Comparison of ENCODE assay signal across 10 cellular contexts in the genomic region with DNA sequence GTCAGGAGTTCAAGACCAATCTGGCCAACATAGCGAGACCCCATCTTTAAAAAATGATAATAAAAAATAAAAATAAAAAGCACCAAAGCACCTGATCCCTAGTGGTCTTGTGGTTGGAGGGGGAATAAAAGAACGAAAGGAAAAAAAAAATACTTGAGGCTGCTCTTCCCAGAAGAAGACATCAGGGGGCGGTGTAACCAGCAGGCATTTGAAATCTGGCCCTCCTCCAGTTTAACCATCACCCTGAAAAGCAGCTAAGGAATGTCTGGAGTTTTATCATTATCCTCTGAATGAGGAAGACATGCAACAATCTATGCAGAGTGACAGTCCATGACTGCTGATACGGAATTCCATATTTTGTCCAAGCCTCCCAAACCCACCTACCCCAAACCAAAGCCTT. TPM values are rescaled to one million over a fixed set of nuclear protein-coding genes. Genes with fewer than 3 reads are reported as not detected.
DNase-seq lines count a peak whose midpoint lies in the region; ATAC-seq, FAIRE-seq and TF ChIP-seq lines count a peak whose summit lies in the region.
"Had no signal": no experiment of that assay in that cellular context is flagged by ENCODE, and none has a peak within 500 bp of the region (broad histone marks: within the 10 kb centered on the region; RNA-seq: fewer than 3 reads in every experiment).

No MANE protein-coding gene starts in this region.

- no peak for ATAC-seq in activated CD8-positive, alpha-beta T cell treated with anti-CD3 and anti-CD28 coated beads for 36 hours
- ATAC-seq in GM18868 (IDR thresholded peaks at IDR 0.05; ENCODE audit: unreplicated experiment), result no peak

- no peak overlapping the region for H3K27ac Mint-ChIP-seq in activated CD8-positive, alpha-beta T cell treated with anti-CD3 and anti-CD28 coated beads for 36 hours
- H3K27ac Mint-ChIP-seq: activated naive CD8-positive, alpha-beta T cell treated with anti-CD3 and anti-CD28 coated beads for 36 hours had no signal

- H3K4me3 Mint-ChIP-seq in activated CD8-positive, alpha-beta T cell treated with anti-CD3 and anti-CD28 coated beads for 36 hours, result no peak overlapping the region
- H3K4me3 Mint-ChIP-seq: activated naive CD8-positive, alpha-beta T cell treated with anti-CD3 and anti-CD28 coated beads for 36 hours had no signal

- no peak overlapping the region for H3K4me3 ChIP-seq in BLaER1
- no peak overlapping the region for H3K4me3 ChIP-seq in kidney (ENCODE audit: low read length in 2 of 2)

- intact Hi-C loops in activated CD8-positive, alpha-beta T cell treated with anti-CD3 and anti-CD28 coated beads for 36 hours (cut with micrococcal nuclease), result no loop called here
- intact Hi-C loops in kidney (cut with DNase I), result no loop called here

- no peaks in the 10 kb centered on the region for H3K27me3 Mint-ChIP-seq in activated CD8-positive, alpha-beta T cell treated with anti-CD3 and anti-CD28 coated beads for 36 hours
- H3K27me3 Mint-ChIP-seq: activated naive CD8-positive, alpha-beta T cell treated with anti-CD3 and anti-CD28 coated beads for 36 hours had no signal

- POLR2A ChIA-PET in activated CD8-positive, alpha-beta T cell treated with anti-CD3 and anti-CD28 coated beads for 36 hours (lab: Charles Lee), result interaction anchor here (0.6 to 1.0 kb wide), 4 partner anchors 70 to 232 kb away, joined by 3 read pairs; no protein-coding TSS in a partner anchor

- DNase-seq in H54 (ENCODE audit: insufficient read length, low spot score) (peak; percentile 56), kidney (no peak), NCI-H2029 treated with DMSO at 0.1 percent for 48 hours (lab: John Stamatoyannopoulos, UW) (no peak), medulla oblongata (ENCODE audit: extremely low spot score) (no peak), KG1 (lab: John Stamatoyannopoulos, UW) (no peak)
- peak; percentile 47 for DNase-seq in activated CD8-positive, alpha-beta T cell treated with anti-CD3 and anti-CD28 coated beads for 36 hours
- DNase-seq: activated naive CD8-positive, alpha-beta T cell treated with anti-CD3 and anti-CD28 coated beads for 36 hours; occipital lobe had no signal

- CTCF ChIA-PET in activated CD8-positive, alpha-beta T cell treated with anti-CD3 and anti-CD28 coated beads for 36 hours (lab: Charles Lee), result interaction anchor here (0.7 to 2.3 kb wide), 9 partner anchors 9 to 215 kb away, joined by 3 to 17 read pairs (median 5); no protein-coding TSS in a partner anchor

- TF ChIP-seq CTCF in activated CD8-positive, alpha-beta T cell treated with anti-CD3 and anti-CD28 coated beads for 36 hours (IDR thresholded peaks at IDR 0.05), result peak; percentile 76
- peak; percentile 25 for TF ChIP-seq CTCF in kidney (IDR thresholded peaks at IDR 0.05; ENCODE audit: borderline replicate concordance, extremely low read depth, insufficient read depth)

- H3K9me3 ChIP-seq in BLaER1 (no peaks in the 10 kb centered on the region), kidney (ENCODE audit: control insufficient read depth in 1 of 2, low read length in 2 of 2) (no peaks in the 10 kb centered on the region)

- no peak overlapping the region for H3K27ac ChIP-seq in BLaER1
- H3K27ac ChIP-seq in kidney (ENCODE audit: low read depth in 2 of 2, low read length in 2 of 2), result no peak overlapping the region

- no peaks in the 10 kb centered on the region for H4K20me1 ChIP-seq in BLaER1

- no peak for TF ChIP-seq POLR2A in H54 (IDR thresholded peaks at IDR 0.05; ENCODE audit: low read depth, low read length)

- peaks cover 18% of the 10 kb centered on the region for H3K4me1 Mint-ChIP-seq in activated CD8-positive, alpha-beta T cell treated with anti-CD3 and anti-CD28 coated beads for 36 hours (ENCODE audit: low read depth)

- H3K27me3 ChIP-seq in BLaER1, result no peaks in the 10 kb centered on the region

- H3K9me3 Mint-ChIP-seq in activated CD8-positive, alpha-beta T cell treated with anti-CD3 and anti-CD28 coated beads for 36 hours, result no peaks in the 10 kb centered on the region
- H3K9me3 Mint-ChIP-seq: activated naive CD8-positive, alpha-beta T cell treated with anti-CD3 and anti-CD28 coated beads for 36 hours had no signal

- no peak for FAIRE-seq in H54 (lab: Jason Lieb, UNC)
- no peak for FAIRE-seq in kidney (lab: Jason Lieb, UNC)

- H3K4me1 ChIP-seq in BLaER1, result peaks cover 57% of the 10 kb centered on the region
- no peaks in the 10 kb centered on the region for H3K4me1 ChIP-seq in kidney (ENCODE audit: control insufficient read depth in 1 of 2, insufficient read depth in 1 of 2, low read depth in 1 of 2, low read length in 2 of 2)

- peak overlapping the region; percentile 65 for H3K4me2 ChIP-seq in BLaER1

- no peaks in the 10 kb centered on the region for H3K36me3 Mint-ChIP-seq in activated CD8-positive, alpha-beta T cell treated with anti-CD3 and anti-CD28 coated beads for 36 hours (ENCODE audit: low read depth)
- H3K36me3 Mint-ChIP-seq: activated naive CD8-positive, alpha-beta T cell treated with anti-CD3 and anti-CD28 coated beads for 36 hours had no signal

- H3K9ac ChIP-seq in BLaER1 (no peak overlapping the region), kidney (ENCODE audit: low read length in 2 of 2) (no peak overlapping the region)

- no peaks in the 10 kb centered on the region for H3K36me3 ChIP-seq in BLaER1
- no peaks in the 10 kb centered on the region for H3K36me3 ChIP-seq in kidney (ENCODE audit: control insufficient read depth in 1 of 2, insufficient read depth in 2 of 2, low read length in 2 of 2)

RNA-seq across cellular contexts. Expression of a gene that starts 5.6 kb away (rescaled TPM):
- total RNA-seq in activated CD8-positive, alpha-beta T cell treated with anti-CD3 and anti-CD28 coated beads for 36 hours, result 10 to 100 TPM; 30.3 to 30.6 TPM
- 13.9 TPM for total RNA-seq in kidney
- 9.6 TPM for polyA plus RNA-seq in kidney (ENCODE audit: insufficient read depth, low read depth, low replicate concordance)

RNA-seq across cellular contexts. Expression of a gene that starts 26.4 kb away (rescaled TPM):
- total RNA-seq in activated CD8-positive, alpha-beta T cell treated with anti-CD3 and anti-CD28 coated beads for 36 hours, result 1 to 10 TPM; 8.5 to 9.1 TPM
- 44.4 TPM for total RNA-seq in kidney
- 167 TPM for polyA plus RNA-seq in kidney (ENCODE audit: insufficient read depth, low read depth, low replicate concordance)

RNA-seq across cellular contexts. Expression of a gene that starts 26.7 kb away (rescaled TPM):
- 1 to 10 TPM; 1.2 to 1.8 TPM for total RNA-seq in activated CD8-positive, alpha-beta T cell treated with anti-CD3 and anti-CD28 coated beads for 36 hours
- 48.7 TPM for total RNA-seq in kidney
- 283 TPM for polyA plus RNA-seq in kidney (ENCODE audit: insufficient read depth, low read depth, low replicate concordance)

Comparison
In these comparisons a context has a peak if more than half of its experiments do, and no peak if none do; other contexts are left out.
1. DNase-seq: peak in H54 (single experiment) and activated CD8-positive, alpha-beta T cell treated with anti-CD3 and anti-CD28 coated beads for 36 hours (single experiment); none in kidney (single experiment), NCI-H2029 treated with DMSO at 0.1 percent for 48 hours (single experiment), medulla oblongata (single experiment) and KG1 (single experiment).
2. RNA of a gene that starts 26.7 kb away (total RNA-seq): 48.7 TPM in kidney (single experiment); 1.2 to 1.8 TPM in activated CD8-positive, alpha-beta T cell treated with anti-CD3 and anti-CD28 coated beads for 36 hours; every median in the first group is over 10 times any median in the second.